Comparison of ENCODE assay signal across 1 cellular context in the genomic region with DNA sequence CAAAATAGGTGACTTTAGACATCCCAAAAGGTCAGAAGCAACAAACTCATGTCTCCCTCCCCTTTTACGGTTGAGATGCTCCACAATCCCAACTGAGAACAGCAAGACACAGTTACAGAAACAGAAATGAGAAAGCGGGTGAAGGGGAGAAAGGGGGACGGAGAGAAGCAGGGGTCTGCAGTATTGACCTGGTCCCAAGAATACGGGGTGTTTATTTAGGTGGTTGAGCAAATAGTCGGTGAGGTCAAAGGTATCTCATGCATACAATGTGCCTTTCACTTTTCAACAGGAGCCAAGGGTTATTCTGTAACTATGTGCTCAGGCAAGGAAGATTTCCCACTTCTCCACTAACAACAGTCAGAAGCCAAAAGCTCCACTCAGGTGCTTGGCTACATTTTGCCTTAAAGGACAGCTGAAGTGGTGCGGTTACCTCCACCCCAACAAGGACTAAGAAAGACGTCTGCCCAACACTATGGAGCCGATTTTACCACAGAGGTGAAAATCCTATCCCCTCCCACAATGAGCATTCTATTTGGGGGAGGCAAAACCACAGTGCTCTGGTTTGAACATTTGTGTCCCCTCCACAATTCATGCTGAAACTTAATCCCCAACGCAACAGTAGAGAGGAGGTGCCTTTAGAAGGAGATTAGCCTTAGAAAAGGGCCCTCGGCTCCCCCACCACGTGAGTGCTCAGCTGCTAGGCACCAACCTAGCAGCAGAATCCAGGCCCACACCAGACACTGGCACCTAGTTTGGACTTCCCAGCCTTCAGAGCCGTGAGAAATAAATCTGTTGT.
TF ChIP-seq lines count a peak whose summit lies in the region.

No MANE protein-coding gene starts in this region.

TF ChIP-seq in HepG2, 621 proteins besides CTCF, POLR2A, EP300 and RAD21 (continued from another document and continues in another):
- TF ChIP-seq ZNF770 (CRISPR knock-in tag; IDR thresholded peaks at IDR 0.05) (no peak; the same call in 1 of the 2 replicates), SP140L (CRISPR knock-in tag; IDR thresholded peaks at IDR 0.05; ENCODE audit: borderline replicate concordance) (no peak), TBX2 (CRISPR knock-in tag; IDR thresholded peaks at IDR 0.05; ENCODE audit: borderline replicate concordance) (peak; percentile 54; the same call in 1 of the 2 replicates), SIN3B (IDR thresholded peaks at IDR 0.05; ENCODE audit: low read length) (no peak), CSRNP2 (CRISPR knock-in tag; conservative IDR thresholded peaks at IDR 0.05; ENCODE audit: low read depth) (no peak), RCOR2 (CRISPR knock-in tag; IDR thresholded peaks at IDR 0.05) (no peak), SAFB2 (CRISPR knock-in tag; IDR thresholded peaks at IDR 0.05; ENCODE audit: borderline replicate concordance, low read depth) (no peak; the same call in 1 of the 2 replicates), SKI (IDR thresholded peaks at IDR 0.05; ENCODE audit: partially characterized antibody) (peak; percentile 42), ZNF704 (CRISPR knock-in tag; IDR thresholded peaks at IDR 0.05; ENCODE audit: borderline replicate concordance) (no peak), ZFP82 (CRISPR knock-in tag; IDR thresholded peaks at IDR 0.05; ENCODE audit: borderline replicate concordance) (no peak), MYC (CRISPR knock-in tag; IDR thresholded peaks at IDR 0.05; ENCODE audit: borderline replicate concordance) (peak; percentile 25; the same call in 1 of the 2 replicates), ZNF737 (CRISPR knock-in tag; IDR thresholded peaks at IDR 0.05; ENCODE audit: borderline replicate concordance) (no peak), ATF7 (IDR thresholded peaks at IDR 0.05) (no peak), ATF7 (CRISPR knock-in tag; IDR thresholded peaks at IDR 0.05) (no peak; the same call in 1 of the 2 replicates), TFDP2 (CRISPR knock-in tag; IDR thresholded peaks at IDR 0.05) (no peak), SMARCE1 (IDR thresholded peaks at IDR 0.05; ENCODE audit: borderline replicate concordance) (no peak), RORA (CRISPR knock-in tag; IDR thresholded peaks at IDR 0.05) (no peak), FOXA1 (IDR thresholded peaks at IDR 0.05) (peak; percentile 94), FOXA1 (CRISPR knock-in tag; IDR thresholded peaks at IDR 0.05) (peak; percentile 96), SIX1 (CRISPR knock-in tag; IDR thresholded peaks at IDR 0.05; ENCODE audit: borderline replicate concordance) (peak; percentile 78), ZNF329 (CRISPR knock-in tag; IDR thresholded peaks at IDR 0.05; ENCODE audit: low read depth) (no peak), GLI4 (CRISPR knock-in tag; IDR thresholded peaks at IDR 0.05; ENCODE audit: borderline replicate concordance) (peak; percentile 81; the same call in 1 of the 2 replicates), KAT8 (CRISPR knock-in tag; IDR thresholded peaks at IDR 0.05) (peak; percentile 41; the same call in 1 of the 2 replicates), SNAI1 (CRISPR knock-in tag; IDR thresholded peaks at IDR 0.05; ENCODE audit: borderline replicate concordance) (0 out of 2 replicates have a peak, but pooled peaks have one; percentile 19), ZNF724P (CRISPR knock-in tag; IDR thresholded peaks at IDR 0.05; ENCODE audit: borderline replicate concordance) (no peak), ZNF264 (CRISPR knock-in tag; IDR thresholded peaks at IDR 0.05) (no peak; the same call in 1 of the 2 replicates), MEIS1 (CRISPR knock-in tag; IDR thresholded peaks at IDR 0.05; ENCODE audit: borderline replicate concordance) (no peak), CEBPB (IDR thresholded peaks at IDR 0.05; ENCODE audit: borderline replicate concordance, low read depth, low read length) (no peak), ARNT (IDR thresholded peaks at IDR 0.05) (no peak), EZH2 (conservative IDR thresholded peaks at IDR 0.05; ENCODE audit: low read depth, low read length) (no peak), PTBP1 (IDR thresholded peaks at IDR 0.05; ENCODE audit: low read depth, low read length, poor library complexity, severe bottlenecking) (no peak), KDM2A (CRISPR knock-in tag; IDR thresholded peaks at IDR 0.05; ENCODE audit: borderline replicate concordance, low read depth) (no peak), ZSCAN20 (CRISPR knock-in tag; IDR thresholded peaks at IDR 0.05; ENCODE audit: borderline replicate concordance) (no peak), MED8 (CRISPR knock-in tag; IDR thresholded peaks at IDR 0.05; ENCODE audit: insufficient replicate concordance) (no peak), KLF9 (CRISPR knock-in tag; IDR thresholded peaks at IDR 0.05; ENCODE audit: low read depth) (no peak)
- TF ChIP-seq, protein P1, sequence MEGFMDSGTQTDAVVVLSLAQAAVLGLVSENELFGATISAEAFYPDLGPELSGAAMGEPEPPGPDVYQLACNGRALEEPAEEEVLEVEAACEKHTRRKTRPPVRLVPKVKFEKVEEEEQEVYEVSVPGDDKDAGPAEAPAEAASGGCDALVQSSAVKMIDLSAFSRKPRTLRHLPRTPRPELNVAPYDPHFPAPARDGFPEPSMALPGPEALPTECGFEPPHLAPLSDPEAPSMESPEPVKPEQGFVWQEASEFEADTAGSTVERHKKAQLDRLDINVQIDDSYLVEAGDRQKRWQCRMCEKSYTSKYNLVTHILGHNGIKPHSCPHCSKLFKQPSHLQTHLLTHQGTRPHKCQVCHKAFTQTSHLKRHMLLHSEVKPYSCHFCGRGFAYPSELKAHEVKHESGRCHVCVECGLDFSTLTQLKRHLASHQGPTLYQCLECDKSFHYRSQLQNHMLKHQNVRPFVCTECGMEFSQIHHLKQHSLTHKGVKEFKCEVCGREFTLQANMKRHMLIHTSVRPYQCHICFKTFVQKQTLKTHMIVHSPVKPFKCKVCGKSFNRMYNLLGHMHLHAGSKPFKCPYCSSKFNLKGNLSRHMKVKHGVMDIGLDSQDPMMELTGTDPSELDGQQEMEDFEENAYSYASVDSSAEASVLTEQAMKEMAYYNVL (CRISPR knock-in tag; IDR thresholded peaks at IDR 0.05; ENCODE audit: borderline replicate concordance), result peak; percentile 87; the same call in 1 of the 2 replicates
- TF ChIP-seq, protein P2, sequence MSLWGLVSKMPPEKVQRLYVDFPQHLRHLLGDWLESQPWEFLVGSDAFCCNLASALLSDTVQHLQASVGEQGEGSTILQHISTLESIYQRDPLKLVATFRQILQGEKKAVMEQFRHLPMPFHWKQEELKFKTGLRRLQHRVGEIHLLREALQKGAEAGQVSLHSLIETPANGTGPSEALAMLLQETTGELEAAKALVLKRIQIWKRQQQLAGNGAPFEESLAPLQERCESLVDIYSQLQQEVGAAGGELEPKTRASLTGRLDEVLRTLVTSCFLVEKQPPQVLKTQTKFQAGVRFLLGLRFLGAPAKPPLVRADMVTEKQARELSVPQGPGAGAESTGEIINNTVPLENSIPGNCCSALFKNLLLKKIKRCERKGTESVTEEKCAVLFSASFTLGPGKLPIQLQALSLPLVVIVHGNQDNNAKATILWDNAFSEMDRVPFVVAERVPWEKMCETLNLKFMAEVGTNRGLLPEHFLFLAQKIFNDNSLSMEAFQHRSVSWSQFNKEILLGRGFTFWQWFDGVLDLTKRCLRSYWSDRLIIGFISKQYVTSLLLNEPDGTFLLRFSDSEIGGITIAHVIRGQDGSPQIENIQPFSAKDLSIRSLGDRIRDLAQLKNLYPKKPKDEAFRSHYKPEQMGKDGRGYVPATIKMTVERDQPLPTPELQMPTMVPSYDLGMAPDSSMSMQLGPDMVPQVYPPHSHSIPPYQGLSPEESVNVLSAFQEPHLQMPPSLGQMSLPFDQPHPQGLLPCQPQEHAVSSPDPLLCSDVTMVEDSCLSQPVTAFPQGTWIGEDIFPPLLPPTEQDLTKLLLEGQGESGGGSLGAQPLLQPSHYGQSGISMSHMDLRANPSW (CRISPR knock-in tag; IDR thresholded peaks at IDR 0.05; ENCODE audit: borderline replicate concordance), result no peak; the same call in 1 of the 2 replicates
- TF ChIP-seq, protein P3, sequence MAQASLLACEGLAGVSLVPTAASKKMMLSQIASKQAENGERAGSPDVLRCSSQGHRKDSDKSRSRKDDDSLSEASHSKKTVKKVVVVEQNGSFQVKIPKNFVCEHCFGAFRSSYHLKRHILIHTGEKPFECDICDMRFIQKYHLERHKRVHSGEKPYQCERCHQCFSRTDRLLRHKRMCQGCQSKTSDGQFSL (CRISPR knock-in tag; IDR thresholded peaks at IDR 0.05), result peak; percentile 74; the same call in 1 of the 2 replicates
- TF ChIP-seq, protein P4, sequence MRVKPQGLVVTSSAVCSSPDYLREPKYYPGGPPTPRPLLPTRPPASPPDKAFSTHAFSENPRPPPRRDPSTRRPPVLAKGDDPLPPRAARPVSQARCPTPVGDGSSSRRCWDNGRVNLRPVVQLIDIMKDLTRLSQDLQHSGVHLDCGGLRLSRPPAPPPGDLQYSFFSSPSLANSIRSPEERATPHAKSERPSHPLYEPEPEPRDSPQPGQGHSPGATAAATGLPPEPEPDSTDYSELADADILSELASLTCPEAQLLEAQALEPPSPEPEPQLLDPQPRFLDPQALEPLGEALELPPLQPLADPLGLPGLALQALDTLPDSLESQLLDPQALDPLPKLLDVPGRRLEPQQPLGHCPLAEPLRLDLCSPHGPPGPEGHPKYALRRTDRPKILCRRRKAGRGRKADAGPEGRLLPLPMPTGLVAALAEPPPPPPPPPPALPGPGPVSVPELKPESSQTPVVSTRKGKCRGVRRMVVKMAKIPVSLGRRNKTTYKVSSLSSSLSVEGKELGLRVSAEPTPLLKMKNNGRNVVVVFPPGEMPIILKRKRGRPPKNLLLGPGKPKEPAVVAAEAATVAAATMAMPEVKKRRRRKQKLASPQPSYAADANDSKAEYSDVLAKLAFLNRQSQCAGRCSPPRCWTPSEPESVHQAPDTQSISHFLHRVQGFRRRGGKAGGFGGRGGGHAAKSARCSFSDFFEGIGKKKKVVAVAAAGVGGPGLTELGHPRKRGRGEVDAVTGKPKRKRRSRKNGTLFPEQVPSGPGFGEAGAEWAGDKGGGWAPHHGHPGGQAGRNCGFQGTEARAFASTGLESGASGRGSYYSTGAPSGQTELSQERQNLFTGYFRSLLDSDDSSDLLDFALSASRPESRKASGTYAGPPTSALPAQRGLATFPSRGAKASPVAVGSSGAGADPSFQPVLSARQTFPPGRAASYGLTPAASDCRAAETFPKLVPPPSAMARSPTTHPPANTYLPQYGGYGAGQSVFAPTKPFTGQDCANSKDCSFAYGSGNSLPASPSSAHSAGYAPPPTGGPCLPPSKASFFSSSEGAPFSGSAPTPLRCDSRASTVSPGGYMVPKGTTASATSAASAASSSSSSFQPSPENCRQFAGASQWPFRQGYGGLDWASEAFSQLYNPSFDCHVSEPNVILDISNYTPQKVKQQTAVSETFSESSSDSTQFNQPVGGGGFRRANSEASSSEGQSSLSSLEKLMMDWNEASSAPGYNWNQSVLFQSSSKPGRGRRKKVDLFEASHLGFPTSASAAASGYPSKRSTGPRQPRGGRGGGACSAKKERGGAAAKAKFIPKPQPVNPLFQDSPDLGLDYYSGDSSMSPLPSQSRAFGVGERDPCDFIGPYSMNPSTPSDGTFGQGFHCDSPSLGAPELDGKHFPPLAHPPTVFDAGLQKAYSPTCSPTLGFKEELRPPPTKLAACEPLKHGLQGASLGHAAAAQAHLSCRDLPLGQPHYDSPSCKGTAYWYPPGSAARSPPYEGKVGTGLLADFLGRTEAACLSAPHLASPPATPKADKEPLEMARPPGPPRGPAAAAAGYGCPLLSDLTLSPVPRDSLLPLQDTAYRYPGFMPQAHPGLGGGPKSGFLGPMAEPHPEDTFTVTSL (CRISPR knock-in tag; IDR thresholded peaks at IDR 0.05; ENCODE audit: borderline replicate concordance), result peak; percentile 91
- TF ChIP-seq, protein P5, sequence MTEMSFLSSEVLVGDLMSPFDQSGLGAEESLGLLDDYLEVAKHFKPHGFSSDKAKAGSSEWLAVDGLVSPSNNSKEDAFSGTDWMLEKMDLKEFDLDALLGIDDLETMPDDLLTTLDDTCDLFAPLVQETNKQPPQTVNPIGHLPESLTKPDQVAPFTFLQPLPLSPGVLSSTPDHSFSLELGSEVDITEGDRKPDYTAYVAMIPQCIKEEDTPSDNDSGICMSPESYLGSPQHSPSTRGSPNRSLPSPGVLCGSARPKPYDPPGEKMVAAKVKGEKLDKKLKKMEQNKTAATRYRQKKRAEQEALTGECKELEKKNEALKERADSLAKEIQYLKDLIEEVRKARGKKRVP (CRISPR knock-in tag; IDR thresholded peaks at IDR 0.05), result peak in 1 of 2 experiments; percentile 64; a peak in 1 of 4 replicates
